In genomic region chr2:2832657-2833056, GRCh38 we compare ENCODE assay signal across 26 cellular contexts.
"Had no signal": no experiment of that assay in that cellular context is flagged by ENCODE, and none has a peak within 500 bp of the region (broad histone marks: within the 10 kb centered on the region; RNA-seq: fewer than 3 reads in every experiment).

No MANE protein-coding gene starts in this region.

- H3K9me3 ChIP-seq: esophagus squamous epithelium, gastroesophageal sphincter, heart right ventricle had no signal

- H3K4me3 Mint-ChIP-seq: activated CD4-positive, alpha-beta T cell treated with anti-CD3 and anti-CD28 coated beads, Interleukin-2, amount 10 ng/mL, durations not matched to agents 7 days and 5 days; activated CD8-positive, alpha-beta T cell treated with anti-CD3 and anti-CD28 coated beads, Interleukin-2, amount 10 ng/mL, durations not matched to agents 7 days and 5 days; activated naive CD8-positive, alpha-beta T cell; activated T-cell treated with anti-CD3 and anti-CD28 coated beads, Interleukin-2, amount 50 U/mL, for 4 hours; activated T-helper 17 cell treated with anti-CD3 and anti-CD28 coated beads, Interleukin-2, amount 50 U/mL, for 72 hours; dendritic cell treated with granulocyte-macrophage colony-stimulating factor and Interleukin-4, amounts not matched to agents 40 ng/mL and 50 ng/mL, for 4 days; effector memory CD8-positive, alpha-beta T cell; WTC11 had no signal

- H3K4me3 ChIP-seq: esophagus squamous epithelium, gastroesophageal sphincter, heart right ventricle had no signal

- DNase-seq: activated CD4-positive, alpha-beta T cell treated with anti-CD3 and anti-CD28 coated beads for 1 hour; activated CD4-positive, alpha-beta T cell treated with anti-CD3 and anti-CD28 coated beads for 4 hours; activated CD4-positive, alpha-beta T cell treated with anti-CD3 and anti-CD28 coated beads, Interleukin-2, amount 50 U/mL, for 4 hours; activated effector memory CD4-positive, alpha-beta T cell treated with Interleukin-2 at 50 U/mL for 16 hours; activated gamma-delta T cell treated with Interleukin-2 at 50 U/mL for 16 hours; activated naive CD4-positive, alpha-beta T cell treated with anti-CD3 and anti-CD28 coated beads, Interleukin-2, amount 50 U/mL, for 16 hours; activated naive CD4-positive, alpha-beta T cell treated with Interleukin-2 at 50 U/mL for 16 hours; activated T-cell treated with anti-CD3 and anti-CD28 coated beads, Interleukin-2, amount 50 U/mL, for 4 hours; amniotic stem cell; anterior cingulate cortex; brain microvascular endothelial cell; effector CD4-positive, alpha-beta T cell; effector memory CD8-positive, alpha-beta T cell; esophagus squamous epithelium; foreskin melanocyte; heart right ventricle; T-helper 2 cell had no signal

- H3K36me3 ChIP-seq: brain microvascular endothelial cell, esophagus squamous epithelium, gastroesophageal sphincter, heart right ventricle had no signal

- H3K4me1 Mint-ChIP-seq: activated CD4-positive, alpha-beta T cell treated with anti-CD3 and anti-CD28 coated beads, Interleukin-2, amount 10 ng/mL, durations not matched to agents 7 days and 5 days; activated T-helper 17 cell treated with anti-CD3 and anti-CD28 coated beads, Interleukin-2, amount 50 U/mL, for 72 hours had no signal

- H3K27me3 ChIP-seq: brain microvascular endothelial cell, dorsolateral prefrontal cortex, esophagus squamous epithelium, gastroesophageal sphincter, heart right ventricle had no signal

- H3K36me3 Mint-ChIP-seq: activated naive CD8-positive, alpha-beta T cell had no signal

- H3K27me3 Mint-ChIP-seq: activated CD4-positive, alpha-beta T cell treated with anti-CD3 and anti-CD28 coated beads, Interleukin-2, amount 10 ng/mL, durations not matched to agents 7 days and 5 days; activated naive CD8-positive, alpha-beta T cell; dendritic cell treated with granulocyte-macrophage colony-stimulating factor and Interleukin-4, amounts not matched to agents 40 ng/mL and 50 ng/mL, for 4 days had no signal

- H3K27ac Mint-ChIP-seq: activated CD4-positive, alpha-beta T cell treated with anti-CD3 and anti-CD28 coated beads, Interleukin-2, amount 10 ng/mL, durations not matched to agents 7 days and 5 days; activated CD8-positive, alpha-beta T cell treated with anti-CD3 and anti-CD28 coated beads, Interleukin-2, amount 10 ng/mL, durations not matched to agents 7 days and 5 days; activated naive CD8-positive, alpha-beta T cell; activated T-helper 17 cell treated with anti-CD3 and anti-CD28 coated beads, Interleukin-2, amount 50 U/mL, for 72 hours; dendritic cell treated with granulocyte-macrophage colony-stimulating factor and Interleukin-4, amounts not matched to agents 40 ng/mL and 50 ng/mL, for 4 days; effector memory CD8-positive, alpha-beta T cell; WTC11 had no signal

- H3K27ac ChIP-seq: brain microvascular endothelial cell, epithelial cell of prostate, esophagus squamous epithelium, gastroesophageal sphincter, heart right ventricle had no signal

- ATAC-seq: activated CD8-positive, alpha-beta T cell treated with anti-CD3 and anti-CD28 coated beads, Interleukin-2, amount 10 ng/mL, durations not matched to agents 7 days and 5 days; activated T-cell treated with anti-CD3 and anti-CD28 coated beads, Interleukin-2, amount 50 U/mL, for 4 hours; activated T-helper 17 cell treated with anti-CD3 and anti-CD28 coated beads, Interleukin-2, amount 50 U/mL, for 72 hours; effector memory CD8-positive, alpha-beta T cell; gastroesophageal sphincter; heart right ventricle; WTC11 had no signal

- H3K9me3 Mint-ChIP-seq: activated CD4-positive, alpha-beta T cell treated with anti-CD3 and anti-CD28 coated beads, Interleukin-2, amount 10 ng/mL, durations not matched to agents 7 days and 5 days; dendritic cell treated with granulocyte-macrophage colony-stimulating factor and Interleukin-4, amounts not matched to agents 40 ng/mL and 50 ng/mL, for 4 days had no signal
